ENCODE assay signal across 8 cellular contexts in the genomic region with DNA sequence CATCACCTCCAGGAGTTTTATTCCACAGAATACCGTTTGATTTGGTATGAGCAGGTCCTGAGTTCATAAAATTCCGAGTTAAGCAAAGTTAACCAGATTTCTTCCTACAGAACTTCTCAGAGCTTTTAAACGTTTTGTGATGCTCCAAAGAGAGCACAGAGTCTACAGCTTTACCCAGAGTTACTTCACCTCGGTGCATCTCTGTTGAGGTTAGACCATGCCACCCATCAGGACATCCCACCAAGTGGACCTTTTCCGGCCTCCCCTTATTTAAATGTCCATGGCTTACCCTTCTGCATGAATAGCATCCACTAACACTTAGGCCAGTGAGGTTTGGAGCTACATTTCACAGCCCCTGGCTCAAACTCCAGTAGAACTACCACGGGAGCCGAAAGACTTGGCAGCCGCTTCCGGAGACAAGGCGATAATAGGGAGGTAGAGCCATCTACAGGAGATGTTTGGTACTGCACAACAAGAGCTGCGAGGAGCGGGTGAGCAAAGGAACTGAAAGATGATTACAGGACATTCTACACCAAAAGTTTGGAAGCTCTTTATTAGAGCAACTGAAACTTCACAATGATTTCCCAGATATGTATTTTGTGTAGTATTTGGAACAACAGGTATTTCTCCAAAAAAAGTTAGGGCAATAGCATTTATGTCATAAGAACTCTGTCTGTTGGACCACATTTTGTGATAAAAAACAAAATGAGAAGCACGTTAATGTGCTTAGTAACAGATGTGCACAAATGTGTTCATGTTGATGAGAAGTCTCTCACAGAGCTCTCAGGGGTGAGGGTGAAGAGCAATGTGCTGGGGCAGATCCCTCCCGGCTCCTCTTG.
A peak's percentile ranks its signal among the peaks of the same experiment; 100 is the strongest.
DNase-seq lines count a peak whose midpoint lies in the region; ATAC-seq and TF ChIP-seq lines count a peak whose summit lies in the region.

No MANE protein-coding gene starts in this region.

- DNase-seq in ELF-1 (ENCODE audit: low read depth, low spot score) (peak; percentile 75), OCI-M1 (lab: John Stamatoyannopoulos, UW) (peak; percentile 78), activated T-helper 1 cell treated with Interleukin-2 at 50 U/mL for 16 hours (ENCODE audit: low read depth) (peak; percentile 7), fibroblast of villous mesenchyme (ENCODE audit: low read depth) (peak; percentile 66), omental fat pad (ENCODE audit: low spot score) (peak; percentile 29), mesenteric fat pad (ENCODE audit: low spot score) (no peak)
- peak; percentile 67 for DNase-seq in Jurkat, Clone E6-1 (ENCODE audit: low read depth, low spot score)

- no peak overlapping the region for H3K4me3 ChIP-seq in Jurkat, Clone E6-1 (ENCODE audit: low read length)
- H3K4me3 ChIP-seq in fibroblast of villous mesenchyme (ENCODE audit: low read depth, low read length): no peak overlapping the region

- peak; percentile 96 for TF ChIP-seq CTCF in fibroblast of villous mesenchyme (IDR thresholded peaks at IDR 0.05; ENCODE audit: insufficient read depth, low read depth, low read length)
- no peak for TF ChIP-seq CTCF in omental fat pad (IDR thresholded peaks at IDR 0.05)

- ATAC-seq in GM21619 (IDR thresholded peaks at IDR 0.05; ENCODE audit: unreplicated experiment) (peak; percentile 93), omental fat pad (ENCODE audit: low FRiP score) (peak; percentile 54)
